Comparison of ENCODE assay signal across 8 cellular contexts in genomic region chr11:35714882-35715612, GRCh38. TPM values are rescaled to one million over a fixed set of nuclear protein-coding genes. Genes with fewer than 3 reads are reported as not detected.
A peak's percentile ranks its signal among the peaks of the same experiment; 100 is the strongest.
DNase-seq lines count a peak whose midpoint lies in the region; ATAC-seq, FAIRE-seq and TF ChIP-seq lines count a peak whose summit lies in the region.

No MANE protein-coding gene starts in this region.

- no peaks in the 10 kb centered on the region for H3K27me3 Mint-ChIP-seq in WTC11 (ENCODE audit: low read depth)

- peaks cover 10% of the 10 kb centered on the region for H3K4me1 Mint-ChIP-seq in WTC11

- H3K27ac ChIP-seq in ascending aorta: no peak overlapping the region

- POLR2A ChIA-PET in WTC11 (lab: Charles Lee): no interaction called here

- no peaks in the 10 kb centered on the region for H3K36me3 ChIP-seq in ascending aorta

- H3K9me3 ChIP-seq in ascending aorta: no peaks in the 10 kb centered on the region

- no peaks in the 10 kb centered on the region for H3K27me3 ChIP-seq in ascending aorta

- no peaks in the 10 kb centered on the region for H3K9me3 Mint-ChIP-seq in WTC11

- CTCF ChIA-PET in WTC11 (lab: Charles Lee): interaction anchor here (1.2 to 1.6 kb wide), 2 partner anchors 107 kb away, joined by 7 to 8 read pairs; no protein-coding TSS in a partner anchor

- intact Hi-C loops in ascending aorta (cut with DNase I): no loop called here

- H3K27ac Mint-ChIP-seq in WTC11: no peak overlapping the region

- ATAC-seq in GM18498 (IDR thresholded peaks at IDR 0.05; ENCODE audit: unreplicated experiment) (peak; percentile 92), GM21619 (IDR thresholded peaks at IDR 0.05; ENCODE audit: unreplicated experiment) (peak; percentile 85), WTC11 (no peak)

- no peaks in the 10 kb centered on the region for H3K36me3 Mint-ChIP-seq in WTC11

- no peak overlapping the region for H3K4me3 Mint-ChIP-seq in WTC11

- DNase-seq in HTR-8/SVneo (ENCODE audit: insufficient read length, low spot score) (no peak), medulla oblongata (ENCODE audit: extremely low spot score) (peak; percentile 66), ascending aorta (ENCODE audit: low spot score in 2 of 2) (no peak), iPS-NIHi11 (ENCODE audit: low spot score) (no peak), WTC11 (ENCODE audit: low spot score) (no peak), OCI-M1 (lab: John Stamatoyannopoulos, UW) (no peak)

- H3K4me3 ChIP-seq in ascending aorta: no peak overlapping the region

- TF ChIP-seq CTCF in ascending aorta (IDR thresholded peaks at IDR 0.05) (no peak), WTC11 (IDR thresholded peaks at IDR 0.05) (no peak)

- peak; percentile 82 for FAIRE-seq in HTR-8/SVneo (lab: Jason Lieb, UNC)

- H3K4me1 ChIP-seq in ascending aorta: peaks cover 0 to 4% of the 10 kb centered on the region in 2 donors

TF ChIP-seq in WTC11, 78 proteins besides CTCF, POLR2A, EP300 and RAD21:
- no peak for TF ChIP-seq PRDM15 (CRISPR knock-in tag; IDR thresholded peaks at IDR 0.05)
- TF ChIP-seq NR2C2 (CRISPR knock-in tag; IDR thresholded peaks at IDR 0.05): no peak
- TF ChIP-seq ZNF219 (CRISPR knock-in tag; IDR thresholded peaks at IDR 0.05; ENCODE audit: borderline replicate concordance): no peak
- no peak for TF ChIP-seq CREB1 (CRISPR knock-in tag; IDR thresholded peaks at IDR 0.05)
- no peak for TF ChIP-seq ZBTB43 (CRISPR knock-in tag; IDR thresholded peaks at IDR 0.05)
- no peak for TF ChIP-seq ZBTB21 (CRISPR knock-in tag; IDR thresholded peaks at IDR 0.05; ENCODE audit: borderline replicate concordance)
TF ChIP-seq in WTC11: peak in this region for 0.

RNA-seq across cellular contexts. Expression of gene TRIM44, which starts 52.5 kb away (rescaled TPM):
- total RNA-seq in ascending aorta (6.1 TPM), WTC11 (2021) (27.4 to 32.9 TPM (median 29.1 TPM) in 3 replicates)
